ENCODE assay signal across 10 cellular contexts in genomic region chr13:46598140-46598819, GRCh38. TPM values are rescaled to one million over a fixed set of nuclear protein-coding genes. Genes with fewer than 3 reads are reported as not detected.
DNase-seq lines count a peak whose midpoint lies in the region; ATAC-seq, FAIRE-seq and TF ChIP-seq lines count a peak whose summit lies in the region.
"Had no signal": no experiment of that assay in that cellular context is flagged by ENCODE, and none has a peak within 500 bp of the region (broad histone marks: within the 10 kb centered on the region; RNA-seq: fewer than 3 reads in every experiment).

No MANE protein-coding gene starts in this region.

- peak overlapping the region; percentile 67 to 82 (median 75) for H3K27ac ChIP-seq in esophagus muscularis mucosa (replicated peaks in 1 of 4)
- H3K27ac ChIP-seq: KMS-11 had no signal

- no peak overlapping the region for H3K4me3 ChIP-seq in esophagus muscularis mucosa

- no peaks in the 10 kb centered on the region for H3K27me3 ChIP-seq in esophagus muscularis mucosa

- no peak for TF ChIP-seq EP300 in esophagus muscularis mucosa (IDR thresholded peaks at IDR 0.05)

- intact Hi-C loops in esophagus muscularis mucosa (cut with DNase I): no loop called here

- DNase-seq in CD1c-positive myeloid dendritic cell (ENCODE audit: extremely low spot score) (peak; percentile 66), esophagus muscularis mucosa (ENCODE audit: extremely low spot score) (no peak), HK-2 (ENCODE audit: unreplicated experiment) (no peak), C1 segment of cervical spinal cord (lab: John Stamatoyannopoulos, UW) (no peak), GM19239 (ENCODE audit: insufficient read length, low spot score) (no peak), SW 1271 (lab: John Stamatoyannopoulos, UW) (no peak)

- WGBS in esophagus muscularis mucosa: 68% methylated on average over 7 of the region's 7 CpGs

- peaks cover 87 to 98% (median 96%) of the 10 kb centered on the region in 4 donors for H3K4me1 ChIP-seq in esophagus muscularis mucosa

- ATAC-seq in GM19351 (IDR thresholded peaks at IDR 0.05; ENCODE audit: unreplicated experiment) (peak; percentile 27), HG03432 (IDR thresholded peaks at IDR 0.05; ENCODE audit: unreplicated experiment) (peak; percentile 43)

- no peaks in the 10 kb centered on the region for H3K9me3 ChIP-seq in esophagus muscularis mucosa

- no peak for TF ChIP-seq POLR2A in esophagus muscularis mucosa (IDR thresholded peaks at IDR 0.05; ENCODE audit: low read depth)

- FAIRE-seq in GM19239 (lab: Jason Lieb, UNC): no peak
- FAIRE-seq: endometrium had no signal

- TF ChIP-seq CTCF in esophagus muscularis mucosa (IDR thresholded peaks at IDR 0.05): no peak

- no peaks in the 10 kb centered on the region for H3K36me3 ChIP-seq in esophagus muscularis mucosa

RNA-seq across cellular contexts. Expression of gene LRCH1, which starts 45.3 kb away (rescaled TPM):
- 10 to 100 TPM; 42.7 to 66.0 (median 53.1) TPM for total RNA-seq in esophagus muscularis mucosa
